1 cellular context compared by ENCODE assay signal in the genomic region with DNA sequence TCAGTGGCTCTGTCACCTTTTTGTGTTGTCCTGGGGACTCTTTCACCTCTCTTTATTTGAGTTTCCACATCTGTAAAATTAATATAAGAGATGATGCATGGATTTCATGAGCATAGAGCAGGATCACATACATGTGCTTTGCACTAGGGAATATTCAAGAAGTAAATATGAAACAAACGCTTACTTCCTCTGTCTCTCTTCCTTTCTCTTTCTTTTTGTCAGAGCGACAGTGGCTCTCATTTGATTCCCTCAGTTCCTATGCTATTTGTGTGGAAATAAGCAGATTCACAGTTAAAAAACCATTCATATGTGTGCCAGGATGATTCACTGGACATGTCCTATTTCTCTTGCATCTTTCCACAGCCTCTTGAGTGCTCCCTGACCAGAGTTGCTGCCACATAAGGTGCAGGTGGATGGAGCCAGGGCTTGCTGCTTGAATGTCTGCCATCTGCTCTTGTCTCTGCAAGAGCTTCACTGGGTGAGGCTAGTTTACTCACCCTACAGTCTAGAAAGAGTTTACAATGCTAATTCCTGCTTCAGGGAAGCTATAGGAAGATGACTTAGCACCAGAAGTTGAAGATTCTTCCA.
TF ChIP-seq lines count a peak whose summit lies in the region.

No MANE protein-coding gene starts in this region.

TF ChIP-seq in WTC11, 78 proteins besides CTCF, POLR2A, EP300 and RAD21 (continued from another document):
- TF ChIP-seq, protein P1, sequence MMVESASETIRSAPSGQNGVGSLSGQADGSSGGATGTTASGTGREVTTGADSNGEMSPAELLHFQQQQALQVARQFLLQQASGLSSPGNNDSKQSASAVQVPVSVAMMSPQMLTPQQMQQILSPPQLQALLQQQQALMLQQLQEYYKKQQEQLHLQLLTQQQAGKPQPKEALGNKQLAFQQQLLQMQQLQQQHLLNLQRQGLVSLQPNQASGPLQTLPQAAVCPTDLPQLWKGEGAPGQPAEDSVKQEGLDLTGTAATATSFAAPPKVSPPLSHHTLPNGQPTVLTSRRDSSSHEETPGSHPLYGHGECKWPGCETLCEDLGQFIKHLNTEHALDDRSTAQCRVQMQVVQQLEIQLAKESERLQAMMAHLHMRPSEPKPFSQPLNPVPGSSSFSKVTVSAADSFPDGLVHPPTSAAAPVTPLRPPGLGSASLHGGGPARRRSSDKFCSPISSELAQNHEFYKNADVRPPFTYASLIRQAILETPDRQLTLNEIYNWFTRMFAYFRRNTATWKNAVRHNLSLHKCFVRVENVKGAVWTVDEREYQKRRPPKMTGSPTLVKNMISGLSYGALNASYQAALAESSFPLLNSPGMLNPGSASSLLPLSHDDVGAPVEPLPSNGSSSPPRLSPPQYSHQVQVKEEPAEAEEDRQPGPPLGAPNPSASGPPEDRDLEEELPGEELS (CRISPR knock-in tag; IDR thresholded peaks at IDR 0.05) = no peak
- TF ChIP-seq NR3C1 (CRISPR knock-in tag; conservative IDR thresholded peaks at IDR 0.05; ENCODE audit: low read depth) (no peak), NFATC4 (CRISPR knock-in tag; IDR thresholded peaks at IDR 0.05) (no peak), JAZF1 (CRISPR knock-in tag; IDR thresholded peaks at IDR 0.05) (no peak), EMX1 (CRISPR knock-in tag; IDR thresholded peaks at IDR 0.05) (no peak), TEAD1 (CRISPR knock-in tag; IDR thresholded peaks at IDR 0.05) (no peak), ZNF671 (CRISPR knock-in tag; IDR thresholded peaks at IDR 0.05) (no peak), TCF7 (CRISPR knock-in tag; IDR thresholded peaks at IDR 0.05; ENCODE audit: low read depth) (no peak)
- TF ChIP-seq, protein P2, sequence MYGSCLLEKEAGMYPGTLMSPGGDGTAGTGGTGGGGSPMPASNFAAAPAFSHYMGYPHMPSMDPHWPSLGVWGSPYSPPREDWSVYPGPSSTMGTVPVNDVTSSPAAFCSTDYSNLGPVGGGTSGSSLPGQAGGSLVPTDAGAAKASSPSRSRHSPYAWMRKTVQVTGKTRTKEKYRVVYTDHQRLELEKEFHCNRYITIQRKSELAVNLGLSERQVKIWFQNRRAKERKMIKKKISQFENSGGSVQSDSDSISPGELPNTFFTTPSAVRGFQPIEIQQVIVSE (CRISPR knock-in tag; IDR thresholded peaks at IDR 0.05; ENCODE audit: borderline replicate concordance) = no peak
- TF ChIP-seq, protein P3, sequence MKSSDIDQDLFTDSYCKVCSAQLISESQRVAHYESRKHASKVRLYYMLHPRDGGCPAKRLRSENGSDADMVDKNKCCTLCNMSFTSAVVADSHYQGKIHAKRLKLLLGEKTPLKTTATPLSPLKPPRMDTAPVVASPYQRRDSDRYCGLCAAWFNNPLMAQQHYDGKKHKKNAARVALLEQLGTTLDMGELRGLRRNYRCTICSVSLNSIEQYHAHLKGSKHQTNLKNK (CRISPR knock-in tag; IDR thresholded peaks at IDR 0.05) = no peak
